13 cellular contexts compared by ENCODE assay signal in the genomic region with DNA sequence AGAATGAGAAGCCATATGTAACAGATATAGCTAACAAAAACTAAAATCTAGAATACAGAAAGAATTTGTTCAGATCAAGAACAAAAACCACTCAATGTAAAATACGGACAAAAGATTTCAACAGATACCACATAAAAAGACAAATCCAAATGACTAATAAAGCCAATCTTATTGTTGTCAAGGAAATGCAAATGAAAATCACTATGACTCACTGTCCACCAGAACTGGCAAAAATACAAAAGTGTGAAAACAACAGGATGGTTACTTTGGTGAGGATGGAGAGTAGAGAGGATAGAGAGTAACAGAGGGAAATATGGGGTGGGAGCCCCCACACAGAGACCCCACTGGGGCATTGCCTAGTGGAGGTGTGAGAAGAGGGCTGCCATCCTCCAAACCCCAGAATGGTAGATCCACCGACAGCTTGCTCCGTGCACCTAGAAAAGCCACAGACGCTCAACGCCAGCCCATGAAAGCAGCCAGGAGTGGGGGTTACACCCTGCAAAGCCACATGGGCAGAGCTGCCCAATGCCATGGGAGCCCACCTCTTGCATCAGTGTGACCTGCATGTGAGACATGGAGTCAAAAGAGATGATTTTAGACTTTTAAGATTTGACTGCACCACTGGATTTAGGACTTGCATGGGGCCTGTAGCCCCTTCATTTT. TPM values are rescaled to one million over a fixed set of nuclear protein-coding genes. Genes with fewer than 3 reads are reported as not detected.
DNase-seq lines count a peak whose midpoint lies in the region; ATAC-seq and TF ChIP-seq lines count a peak whose summit lies in the region.
"Had no signal": no experiment of that assay in that cellular context is flagged by ENCODE, and none has a peak within 500 bp of the region (broad histone marks: within the 10 kb centered on the region; RNA-seq: fewer than 3 reads in every experiment).

No MANE protein-coding gene starts in this region.

- DNase-seq in AG09309 (ENCODE audit: low read depth), result peak; percentile 63
- DNase-seq in SK-N-MC (ENCODE audit: low read depth, low spot score), result no peak
- DNase-seq in fibroblast of the aortic adventitia (ENCODE audit: low read depth), result peak; percentile 88
- no peak for DNase-seq in caudate nucleus (lab: John Stamatoyannopoulos, UW)
- DNase-seq in inferior parietal cortex (ENCODE audit: extremely low spot score), result no peak
- no peak for DNase-seq in left cardiac atrium
- DNase-seq: DMS153, NCI-H1694 treated with DMSO at 0.1 percent for 48 hours, Right ventricle myocardium superior, thyroid gland had no signal

- intact Hi-C loops in left cardiac atrium (cut with DNase I), result no loop called here

- H3K4me3 ChIP-seq in AG09309 (ENCODE audit: control insufficient read depth, low read depth, low read length) (no peak overlapping the region), SK-N-MC (no peak overlapping the region), fibroblast of the aortic adventitia (ENCODE audit: low read depth, low read length) (no peak overlapping the region)
- H3K4me3 ChIP-seq: thyroid gland had no signal

- TF ChIP-seq CTCF in AG09309 (IDR thresholded peaks at IDR 0.05; ENCODE audit: control insufficient read depth, insufficient read depth, low read depth, low read length, missing control alignments), result no peak
- no peak for TF ChIP-seq CTCF in fibroblast of the aortic adventitia (IDR thresholded peaks at IDR 0.05; ENCODE audit: insufficient read depth, low read length)

- ATAC-seq in GM18517 (IDR thresholded peaks at IDR 0.05; ENCODE audit: unreplicated experiment), result peak; percentile 42
- no peak for ATAC-seq in HG03108 (IDR thresholded peaks at IDR 0.05; ENCODE audit: unreplicated experiment)
- no peak for ATAC-seq in left cardiac atrium

- H3K27ac ChIP-seq in SK-N-MC, result 0 out of 2 replicates have a peak overlapping the region, but pooled peaks have one; percentile 8
- H3K27ac ChIP-seq in caudate nucleus (ENCODE audit: low read depth, low read length), result no peak overlapping the region
- H3K27ac ChIP-seq: thyroid gland had no signal

- H3K36me3 ChIP-seq in SK-N-MC (ENCODE audit: insufficient read depth, low read length), result peaks cover 3% of the 10 kb centered on the region; the same call in 1 of the 2 replicates
- H3K36me3 ChIP-seq: thyroid gland had no signal

- no peak overlapping the region for H3K9ac ChIP-seq in SK-N-MC (ENCODE audit: insufficient read length)

- no peaks in the 10 kb centered on the region for H3K9me3 ChIP-seq in SK-N-MC (ENCODE audit: low read depth, low read length)
- H3K9me3 ChIP-seq: thyroid gland had no signal

RNA-seq across cellular contexts. Expression of gene RHOBTB3, which starts 15.2 kb away (rescaled TPM):
- total RNA-seq in fibroblast of the aortic adventitia (ENCODE audit: low replicate concordance) (82.2 and 86.9 TPM in 2 replicates), left cardiac atrium (100 to 1,000 TPM; 101 to 110 TPM)

RNA-seq across cellular contexts. Expression of gene SPATA9, which starts 33.1 kb away (rescaled TPM):
- total RNA-seq in fibroblast of the aortic adventitia (ENCODE audit: low replicate concordance) (0.54 TPM in 1 of 2 replicates, not detected in the other), left cardiac atrium (under 1 TPM; 0.21 to 0.47 TPM)
- total RNA-seq: mononuclear cell, Right ventricle myocardium superior, thyroid gland had no signal

Comparison
In these comparisons a context has a peak if more than half of its experiments do, and no peak if none do; other contexts are left out.
1. DNase-seq: peak in AG09309 (single experiment) and fibroblast of the aortic adventitia (single experiment); none in SK-N-MC (single experiment), caudate nucleus (0 of 61), inferior parietal cortex (single experiment) and left cardiac atrium (single experiment).